Comparison of ENCODE assay signal across 8 cellular contexts in the genomic region with DNA sequence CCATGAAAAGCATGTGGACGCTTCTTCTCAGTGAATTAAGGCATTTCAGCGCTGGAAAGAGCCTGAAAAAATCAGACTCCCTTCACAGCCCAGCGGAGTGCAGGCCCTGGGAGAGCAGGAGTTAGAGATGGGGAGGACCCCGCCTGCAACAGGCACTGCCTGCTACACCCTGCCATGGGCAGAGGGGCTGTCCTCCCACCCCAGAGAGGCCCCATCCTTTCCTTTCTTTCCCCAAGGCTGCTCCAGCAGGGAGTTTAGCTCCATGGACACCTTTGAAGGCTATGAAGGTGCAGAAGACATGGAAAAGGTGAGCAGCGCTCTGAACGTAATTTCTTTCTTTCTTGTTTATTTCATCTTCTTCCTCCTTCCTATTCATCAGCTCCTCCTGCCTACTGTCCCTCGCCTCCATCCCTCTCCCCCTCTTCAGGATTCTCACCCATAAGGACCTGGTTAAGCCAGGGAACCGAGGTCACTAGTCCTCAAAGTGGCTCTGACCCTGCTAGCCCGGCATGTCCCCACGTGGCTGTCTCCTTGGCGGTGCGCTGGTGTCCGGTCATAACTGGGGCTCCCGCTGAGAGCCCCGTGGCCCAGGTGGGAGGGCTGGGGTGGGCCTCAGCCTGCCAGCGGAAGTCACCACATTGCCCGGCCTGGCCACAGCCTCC. TPM values are rescaled to one million over a fixed set of nuclear protein-coding genes. Genes with fewer than 3 reads are reported as not detected.
DNase-seq lines count a peak whose midpoint lies in the region; ATAC-seq and TF ChIP-seq lines count a peak whose summit lies in the region.
"Had no signal": no experiment of that assay in that cellular context is flagged by ENCODE, and none has a peak within 500 bp of the region (broad histone marks: within the 10 kb centered on the region; RNA-seq: fewer than 3 reads in every experiment).

No MANE protein-coding gene starts in this region.

- H3K27me3 ChIP-seq in HL-60 (ENCODE audit: insufficient read depth, poor library complexity, severe bottlenecking) = peaks cover 41% of the 10 kb centered on the region

- peak overlapping the region; percentile 62 for H3K4me3 ChIP-seq in HL-60 (replicated peaks; ENCODE audit: insufficient read depth, low read length)
- H3K4me3 ChIP-seq in skeletal muscle cell (ENCODE audit: low read depth, low read length) = peak overlapping the region; percentile 70

- CTCF ChIA-PET in activated CD4-positive, alpha-beta memory T cell treated with anti-CD3 and anti-CD28 coated beads, Interleukin-2, amount 10 ng/mL, durations not matched to agents 7 days and 5 days (lab: Charles Lee) = interaction anchor here (0.9 to 1.8 kb wide), 7 partner anchors 209 to 338 kb away, joined by 3 to 12 read pairs (median 5); no protein-coding TSS in a partner anchor

- H3K27ac Mint-ChIP-seq in activated CD4-positive, alpha-beta memory T cell treated with anti-CD3 and anti-CD28 coated beads, Interleukin-2, amount 10 ng/mL, durations not matched to agents 7 days and 5 days = peak overlapping the region; percentile 23
- no peak overlapping the region for H3K27ac Mint-ChIP-seq in glutamatergic neuron (ENCODE audit: unreplicated experiment)

- TF ChIP-seq CTCF in HL-60 (IDR thresholded peaks at IDR 0.05; ENCODE audit: insufficient read depth, low read length) (no peak), glutamatergic neuron (IDR thresholded peaks at IDR 0.05; ENCODE audit: partially characterized antibody, unreplicated experiment) (no peak)

- no peaks in the 10 kb centered on the region for H3K36me3 Mint-ChIP-seq in activated CD4-positive, alpha-beta memory T cell treated with anti-CD3 and anti-CD28 coated beads, Interleukin-2, amount 10 ng/mL, durations not matched to agents 7 days and 5 days (ENCODE audit: low read depth)
- no peaks in the 10 kb centered on the region for H3K36me3 Mint-ChIP-seq in glutamatergic neuron (ENCODE audit: unreplicated experiment)

- POLR2A ChIA-PET in activated CD4-positive, alpha-beta memory T cell treated with anti-CD3 and anti-CD28 coated beads, Interleukin-2, amount 10 ng/mL, durations not matched to agents 7 days and 5 days (lab: Charles Lee) = interaction anchor here (1.0 to 5.2 kb wide), 18 partner anchors 8 to 889 kb away, joined by 3 to 60 read pairs (median 6); partner anchors contain the start of genes DNAJB11, EIF4A2, RFC4 and RPL39L

- DNase-seq in HL-60 (ENCODE audit: low read depth in 1 of 2, low spot score in 1 of 2) (no peak), glutamatergic neuron (no peak), skeletal muscle cell (ENCODE audit: low read depth) (no peak), NCI-H2107 (lab: John Stamatoyannopoulos, UW) (no peak)
- peak; percentile 36 for DNase-seq in activated CD4-positive, alpha-beta memory T cell treated with anti-CD3 and anti-CD28 coated beads, Interleukin-2, amount 10 ng/mL, durations not matched to agents 7 days and 5 days

- no peaks in the 10 kb centered on the region for H3K9me3 Mint-ChIP-seq in activated CD4-positive, alpha-beta memory T cell treated with anti-CD3 and anti-CD28 coated beads, Interleukin-2, amount 10 ng/mL, durations not matched to agents 7 days and 5 days
- H3K9me3 Mint-ChIP-seq in glutamatergic neuron (ENCODE audit: unreplicated experiment) = peaks cover 8% of the 10 kb centered on the region

- ATAC-seq in GM21360 (IDR thresholded peaks at IDR 0.05; ENCODE audit: unreplicated experiment) (no peak), HG03159 (IDR thresholded peaks at IDR 0.05; ENCODE audit: unreplicated experiment) (no peak)

- H3K4me3 Mint-ChIP-seq in activated CD4-positive, alpha-beta memory T cell treated with anti-CD3 and anti-CD28 coated beads, Interleukin-2, amount 10 ng/mL, durations not matched to agents 7 days and 5 days = peak overlapping the region; percentile 75
- peak overlapping the region; percentile 88 for H3K4me3 Mint-ChIP-seq in glutamatergic neuron (ENCODE audit: unreplicated experiment)

- peaks cover 27% of the 10 kb centered on the region for H3K4me1 Mint-ChIP-seq in activated CD4-positive, alpha-beta memory T cell treated with anti-CD3 and anti-CD28 coated beads, Interleukin-2, amount 10 ng/mL, durations not matched to agents 7 days and 5 days
- H3K4me1 Mint-ChIP-seq in glutamatergic neuron (ENCODE audit: low read depth, unreplicated experiment) = peaks cover 18% of the 10 kb centered on the region

- H3K27me3 Mint-ChIP-seq in activated CD4-positive, alpha-beta memory T cell treated with anti-CD3 and anti-CD28 coated beads, Interleukin-2, amount 10 ng/mL, durations not matched to agents 7 days and 5 days = peaks cover 32% of the 10 kb centered on the region
- H3K27me3 Mint-ChIP-seq in glutamatergic neuron (ENCODE audit: unreplicated experiment) = peaks cover 7% of the 10 kb centered on the region

- no peak overlapping the region for H3K27ac ChIP-seq in HL-60 (replicated peaks)

RNA-seq across cellular contexts. Expression of gene ADIPOQ, which starts 16.1 kb away (rescaled TPM):
- total RNA-seq in activated CD4-positive, alpha-beta memory T cell treated with anti-CD3 and anti-CD28 coated beads, Interleukin-2, amount 10 ng/mL, durations not matched to agents 7 days and 5 days = not detected
- 0.15 TPM for total RNA-seq in glutamatergic neuron (ENCODE audit: unreplicated experiment)
- total RNA-seq: T-helper 2 cell treated with Interferon-gamma antibody and Interleukin-4, amounts not matched to agents 100 ng/mL and 5 ng/mL, for 36 hours had no signal

RNA-seq across cellular contexts. Expression of gene RFC4, which starts 20.2 kb away (rescaled TPM):
- total RNA-seq in activated CD4-positive, alpha-beta memory T cell treated with anti-CD3 and anti-CD28 coated beads, Interleukin-2, amount 10 ng/mL, durations not matched to agents 7 days and 5 days = 10 to 100 TPM; 85.5 to 89.3 TPM
- total RNA-seq in glutamatergic neuron (ENCODE audit: unreplicated experiment) = 36.3 TPM

RNA-seq across cellular contexts. Expression of gene EIF4A2, which starts 43.1 kb away (rescaled TPM):
- total RNA-seq in activated CD4-positive, alpha-beta memory T cell treated with anti-CD3 and anti-CD28 coated beads, Interleukin-2, amount 10 ng/mL, durations not matched to agents 7 days and 5 days = 100 to 1,000 TPM; 385 to 388 TPM
- total RNA-seq in glutamatergic neuron (ENCODE audit: unreplicated experiment) = 441 TPM
